In the genomic region with DNA sequence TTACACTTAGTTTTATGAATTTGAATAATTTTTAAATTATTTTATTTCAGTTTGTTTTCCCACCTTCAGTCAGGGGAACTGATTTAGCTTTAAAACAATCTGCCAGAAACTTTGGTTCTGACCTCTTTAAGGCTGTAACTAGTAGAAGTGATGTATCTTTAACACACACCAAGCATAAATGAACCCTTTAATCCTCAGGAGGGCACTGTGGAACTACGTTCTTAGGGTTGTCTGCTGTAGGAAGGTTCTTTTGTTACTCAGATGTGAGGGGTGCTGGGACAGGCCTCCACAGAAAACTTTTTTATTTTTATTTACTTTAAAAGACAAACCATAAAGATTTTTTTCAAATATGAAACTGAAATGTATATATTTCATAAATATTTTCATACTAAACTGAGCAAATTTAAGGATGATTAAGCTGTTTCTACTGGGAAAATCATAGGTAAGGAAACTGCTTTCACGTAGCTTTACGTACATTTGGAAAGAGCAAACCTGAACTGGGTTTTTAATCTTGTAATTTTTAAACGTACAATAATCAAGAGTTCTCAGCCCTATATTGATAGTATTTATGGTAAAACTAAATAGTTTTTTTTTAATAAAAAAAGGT, we compare ENCODE assay signal across 8 cellular contexts. TPM values are rescaled to one million over a fixed set of nuclear protein-coding genes. Genes with fewer than 3 reads are reported as not detected.
DNase-seq lines count a peak whose midpoint lies in the region; ATAC-seq and TF ChIP-seq lines count a peak whose summit lies in the region.

No MANE protein-coding gene starts in this region.

- H3K27ac ChIP-seq in mammary epithelial cell (ENCODE audit: insufficient read depth, low read depth, low read length) (no peak overlapping the region), liver (ENCODE audit: low read depth in 1 of 2, low read length in 2 of 2) (no peak overlapping the region), vagina (peak overlapping the region; percentile 96)

- no peak overlapping the region for H2AFZ ChIP-seq in mammary epithelial cell (ENCODE audit: low read depth, low read length)

- WGBS in mammary epithelial cell (ENCODE audit: low coverage, missing lambda C conversion rate): 58% methylated on average over 4 of the region's 4 CpGs
- 48% methylated on average over 4 of the region's 4 CpGs for WGBS in liver

- ATAC-seq in HG03159 (IDR thresholded peaks at IDR 0.05; ENCODE audit: unreplicated experiment) (peak; percentile 50), GM21447 (IDR thresholded peaks at IDR 0.05; ENCODE audit: unreplicated experiment) (no peak), GM19324 (IDR thresholded peaks at IDR 0.05; ENCODE audit: low FRiP score, unreplicated experiment) (no peak)

- DNase-seq in GM04504 (ENCODE audit: low read depth) (peak; percentile 65), NCI-H69 (lab: John Stamatoyannopoulos, UW) (peak; percentile 85), mammary epithelial cell (peak; percentile 60), vagina (ENCODE audit: extremely low spot score in 2 of 2) (no peak)

- no TSS peak for BruUV-seq in mammary epithelial cell (replicated peaks; lab: Mats Ljungman, UMichigan)

- dilution Hi-C loops in mammary epithelial cell (cut with HindIII; ENCODE audit: low sequenced_read_pairs): no loop called here

- intact Hi-C loops in mammary epithelial cell (cut with micrococcal nuclease) (loop anchor here (1.0 to 10.0 kb wide), 6 partner anchors 361 to 1278 kb away; no protein-coding TSS in a partner anchor), vagina (cut with DNase I) (loop anchor here (10.0 kb wide), 2 partner anchors 251 to 791 kb away; no protein-coding TSS in a partner anchor)

- CTCF ChIA-PET in mammary epithelial cell (lab: Charles Lee; ENCODE audit: low non-redundant PET): no interaction called here

- H3K4me2 ChIP-seq in mammary epithelial cell (ENCODE audit: insufficient read depth, low read depth, low read length): peak overlapping the region; percentile 30

- no peaks in the 10 kb centered on the region for H3K27me3 ChIP-seq in mammary epithelial cell (ENCODE audit: insufficient read depth, low read length)
- no peaks in the 10 kb centered on the region for H3K27me3 ChIP-seq in liver (ENCODE audit: control insufficient read depth in 4 of 4, insufficient read depth in 4 of 4, low read length in 3 of 4)
- H3K27me3 ChIP-seq in vagina: no peaks in the 10 kb centered on the region

- in situ Hi-C loops in mammary epithelial cell (cut with MboI; ENCODE audit: low sequenced_read_pairs in 2 of 2): loop anchor here (10.0 to 25.0 kb wide), 3 partner anchors 553 to 791 kb away; no protein-coding TSS in a partner anchor

- no peak for TF ChIP-seq POLR2A in vagina (IDR thresholded peaks at IDR 0.05)

- peaks cover 43% of the 10 kb centered on the region for H3K79me2 ChIP-seq in mammary epithelial cell (ENCODE audit: insufficient read depth, low read length)

- H3K9ac ChIP-seq in mammary epithelial cell (ENCODE audit: insufficient read depth, low read length) (no peak overlapping the region), liver (ENCODE audit: low read depth in 1 of 2, low read length in 2 of 2) (no peak overlapping the region)

- H4K20me1 ChIP-seq in mammary epithelial cell (ENCODE audit: insufficient read depth, low read length): peaks cover 2% of the 10 kb centered on the region

- peak; percentile 95 for TF ChIP-seq RAD21 in liver (IDR thresholded peaks at IDR 0.05)

- H3K4me3 ChIP-seq in mammary epithelial cell (replicated peaks in 1 of 3; ENCODE audit: insufficient read depth in 1 of 3, low read depth in 2 of 3, low read length in 3 of 3): no peak overlapping the region
- no peak overlapping the region for H3K4me3 ChIP-seq in liver (ENCODE audit: low read depth in 1 of 3, low read length in 3 of 3)
- H3K4me3 ChIP-seq in vagina: peak overlapping the region in 1 of 2 donors; percentile 87

- TF ChIP-seq CTCF in mammary epithelial cell (conservative IDR thresholded peaks at IDR 0.05 in 1 of 2, IDR thresholded peaks at IDR 0.05 in 1 of 2; ENCODE audit: extremely low read depth in 1 of 2, insufficient read depth in 1 of 2, low read depth in 1 of 2, low read length in 2 of 2) (peak; percentile 34 to 63), liver (IDR thresholded peaks at IDR 0.05; ENCODE audit: low read depth, low read length, missing input control) (peak; percentile 70), vagina (IDR thresholded peaks at IDR 0.05) (peak in 2 of 3 experiments; percentile 44 to 48)

- H3K9me3 ChIP-seq in mammary epithelial cell (replicated peaks; ENCODE audit: insufficient read depth, low read length): no peaks in the 10 kb centered on the region
- H3K9me3 ChIP-seq in liver (ENCODE audit: control insufficient read depth in 4 of 4, low read length in 3 of 4): no peaks in the 10 kb centered on the region
- H3K9me3 ChIP-seq in vagina: no peaks in the 10 kb centered on the region

- peaks cover 21% of the 10 kb centered on the region for H3K36me3 ChIP-seq in mammary epithelial cell (ENCODE audit: insufficient read depth, low read length)
- peaks cover 0 to 5% (median 0%) of the 10 kb centered on the region in 4 donors for H3K36me3 ChIP-seq in liver (ENCODE audit: control insufficient read depth in 4 of 4, insufficient read depth in 3 of 4, low read depth in 1 of 4, low read length in 3 of 4)
- peaks cover 0 to 29% of the 10 kb centered on the region in 2 donors for H3K36me3 ChIP-seq in vagina

- H3K4me1 ChIP-seq in mammary epithelial cell (ENCODE audit: insufficient read depth, low read length) (peaks cover 27% of the 10 kb centered on the region), liver (ENCODE audit: control insufficient read depth in 4 of 4, insufficient read depth in 4 of 4, low read length in 3 of 4) (peaks cover 3 to 19% (median 14%) of the 10 kb centered on the region in 4 donors), vagina (peaks cover 5% of the 10 kb centered on the region)

TF ChIP-seq in liver, 16 proteins besides CTCF, POLR2A, EP300 and RAD21:
- TF ChIP-seq SP1 (IDR thresholded peaks at IDR 0.05): no peak
- TF ChIP-seq YY1 (IDR thresholded peaks at IDR 0.05): no peak
- peak in 1 of 2 donors; percentile 8 for TF ChIP-seq RXRA (IDR thresholded peaks at IDR 0.05)
- TF ChIP-seq, protein P1, sequence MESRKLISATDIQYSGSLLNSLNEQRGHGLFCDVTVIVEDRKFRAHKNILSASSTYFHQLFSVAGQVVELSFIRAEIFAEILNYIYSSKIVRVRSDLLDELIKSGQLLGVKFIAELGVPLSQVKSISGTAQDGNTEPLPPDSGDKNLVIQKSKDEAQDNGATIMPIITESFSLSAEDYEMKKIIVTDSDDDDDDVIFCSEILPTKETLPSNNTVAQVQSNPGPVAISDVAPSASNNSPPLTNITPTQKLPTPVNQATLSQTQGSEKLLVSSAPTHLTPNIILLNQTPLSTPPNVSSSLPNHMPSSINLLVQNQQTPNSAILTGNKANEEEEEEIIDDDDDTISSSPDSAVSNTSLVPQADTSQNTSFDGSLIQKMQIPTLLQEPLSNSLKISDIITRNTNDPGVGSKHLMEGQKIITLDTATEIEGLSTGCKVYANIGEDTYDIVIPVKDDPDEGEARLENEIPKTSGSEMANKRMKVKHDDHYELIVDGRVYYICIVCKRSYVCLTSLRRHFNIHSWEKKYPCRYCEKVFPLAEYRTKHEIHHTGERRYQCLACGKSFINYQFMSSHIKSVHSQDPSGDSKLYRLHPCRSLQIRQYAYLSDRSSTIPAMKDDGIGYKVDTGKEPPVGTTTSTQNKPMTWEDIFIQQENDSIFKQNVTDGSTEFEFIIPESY (IDR thresholded peaks at IDR 0.05): no peak
- no peak for TF ChIP-seq TAF1 (conservative IDR thresholded peaks at IDR 0.05)
- TF ChIP-seq, protein P2, sequence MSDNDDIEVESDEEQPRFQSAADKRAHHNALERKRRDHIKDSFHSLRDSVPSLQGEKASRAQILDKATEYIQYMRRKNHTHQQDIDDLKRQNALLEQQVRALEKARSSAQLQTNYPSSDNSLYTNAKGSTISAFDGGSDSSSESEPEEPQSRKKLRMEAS (IDR thresholded peaks at IDR 0.05): no peak
- TF ChIP-seq FOXA2 (IDR thresholded peaks at IDR 0.05): no peak
- peak; percentile 14 for TF ChIP-seq FOXA1 (IDR thresholded peaks at IDR 0.05)

RNA-seq across cellular contexts. Expression of a gene that starts 5.3 kb away (rescaled TPM):
- total RNA-seq in mammary epithelial cell (10 to 100 TPM; 20.5 to 52.5 TPM), liver (1 to 10 TPM; 3.8 to 7.4 TPM), vagina (144 TPM)
- polyA plus RNA-seq in mammary epithelial cell (10.1 TPM), liver (1 to 10 TPM; 1.1 to 2.7 TPM)
- polyA minus RNA-seq in mammary epithelial cell: 8.6 TPM

Comparison
In these comparisons a context has a peak if more than half of its experiments do, and no peak if none do; other contexts are left out.
1. DNase-seq: peak in GM04504 (single experiment), NCI-H69 (single experiment) and mammary epithelial cell (single experiment); none in vagina (0 of 2).
2. Peak in every context shown above with its lines, with median percentiles within 50 percentile points of each other: CTCF ChIP-seq.